8 cellular contexts compared by ENCODE assay signal in the genomic region with DNA sequence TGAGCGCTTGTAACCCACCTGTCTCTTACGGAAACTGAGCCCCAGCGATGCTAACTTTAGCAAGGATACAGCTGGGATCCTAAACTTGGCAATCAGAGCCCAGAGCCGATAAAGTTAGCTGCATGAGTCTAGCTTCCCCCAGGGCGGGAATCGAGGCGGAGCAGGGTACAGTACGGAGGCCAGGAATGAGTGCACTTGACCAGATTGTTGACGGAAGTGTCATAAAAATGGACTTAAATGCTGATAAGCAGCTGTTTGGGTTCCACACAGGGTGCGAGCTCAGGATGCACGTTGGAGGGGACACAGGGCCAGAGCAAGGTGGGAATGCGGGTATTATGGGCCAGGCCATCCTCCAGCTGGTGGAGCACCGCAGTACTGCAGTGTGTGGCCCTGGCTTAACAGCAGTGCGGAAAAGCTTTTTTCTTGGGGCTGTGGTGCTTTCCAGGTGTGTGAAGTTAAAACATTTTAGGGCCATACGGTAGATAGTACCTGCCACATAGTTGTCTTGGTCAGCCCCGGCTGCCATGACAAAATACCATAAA. TPM values are rescaled to one million over a fixed set of nuclear protein-coding genes. Genes with fewer than 3 reads are reported as not detected.
DNase-seq lines count a peak whose midpoint lies in the region; ATAC-seq, FAIRE-seq and TF ChIP-seq lines count a peak whose summit lies in the region.
"Not testable (repeated sequence)": the region's sequence is repeated elsewhere in the genome, so short reads cannot be mapped to it uniquely, and the experiment has no call there.

No MANE protein-coding gene starts in this region.

- intact Hi-C loops in activated CD8-positive, alpha-beta T cell treated with anti-CD3 and anti-CD28 coated beads for 36 hours (cut with micrococcal nuclease) = not testable (repeated sequence)
- intact Hi-C loops in endothelial cell of umbilical vein (cut with micrococcal nuclease) = loop anchor here (10.0 kb wide), 1 partner anchor 150 kb away; the partner anchor contains the start of gene TSPAN11

- H3K9me3 Mint-ChIP-seq in activated CD8-positive, alpha-beta T cell treated with anti-CD3 and anti-CD28 coated beads for 36 hours; memory B cell: not testable (repeated sequence)

- not testable (repeated sequence) for FAIRE-seq in endothelial cell of umbilical vein (lab: Jason Lieb, UNC)

- H3K27me3 Mint-ChIP-seq in activated CD8-positive, alpha-beta T cell treated with anti-CD3 and anti-CD28 coated beads for 36 hours; memory B cell: not testable (repeated sequence)

- H3K4me3 Mint-ChIP-seq in activated CD8-positive, alpha-beta T cell treated with anti-CD3 and anti-CD28 coated beads for 36 hours = peak overlapping the region; percentile 90
- peak overlapping the region; percentile 98 for H3K4me3 Mint-ChIP-seq in memory B cell

- CTCF ChIA-PET in activated CD8-positive, alpha-beta T cell treated with anti-CD3 and anti-CD28 coated beads for 36 hours (lab: Charles Lee) = not testable (repeated sequence)
- CTCF ChIA-PET in endothelial cell of umbilical vein (lab: Charles Lee) = interaction anchor here (1.3 kb wide), 1 partner anchor 228 kb away, joined by 5 read pairs; no protein-coding TSS in a partner anchor

- TSS peak; percentile 31 for BruUV-seq in endothelial cell of umbilical vein (replicated peaks; lab: Mats Ljungman, UMichigan)

- H3K4me2 ChIP-seq in endothelial cell of umbilical vein (ENCODE audit: insufficient read depth, low read length) = peak overlapping the region; percentile 92

- peak; percentile 89 for DNase-seq in DMS53 (lab: John Stamatoyannopoulos, UW)
- DNase-seq in NCI-H82 treated with DMSO at 0.1 percent for 48 hours (lab: John Stamatoyannopoulos, UW; ENCODE audit: unreplicated experiment) = peak; percentile 2
- peak; percentile 42 for DNase-seq in activated CD8-positive, alpha-beta T cell treated with anti-CD3 and anti-CD28 coated beads for 36 hours
- DNase-seq in endothelial cell of umbilical vein (ENCODE audit: low read depth, low spot score) = not testable (repeated sequence)
- peak in 1 of 2 donors; percentile 14 for DNase-seq in memory B cell (ENCODE audit: low spot score in 2 of 2)
- peak; percentile 15 for DNase-seq in stimulated activated CD8-positive, alpha-beta memory T cell treated with anti-CD3 and anti-CD28 coated beads, Interleukin-4, amount 100 ng/mL, for 24 hours (ENCODE audit: low read depth)

- dilution Hi-C loops in endothelial cell of umbilical vein (cut with MboI; ENCODE audit: extremely low pct_ligation_motif_present, low sequenced_read_pairs) = not testable (repeated sequence)

- H3K79me2 ChIP-seq in endothelial cell of umbilical vein (ENCODE audit: control insufficient read depth, insufficient read depth, low read length) = peaks cover 13% of the 10 kb centered on the region

- H3K36me3 Mint-ChIP-seq in activated CD8-positive, alpha-beta T cell treated with anti-CD3 and anti-CD28 coated beads for 36 hours (ENCODE audit: low read depth) = peaks cover 29% of the 10 kb centered on the region
- H3K36me3 Mint-ChIP-seq in memory B cell = not testable (repeated sequence)

- TF ChIP-seq CTCF in activated CD8-positive, alpha-beta T cell treated with anti-CD3 and anti-CD28 coated beads for 36 hours (IDR thresholded peaks at IDR 0.05) = peak; percentile 41
- TF ChIP-seq CTCF in endothelial cell of umbilical vein (IDR thresholded peaks at IDR 0.05; ENCODE audit: extremely low read depth in 1 of 2, insufficient read depth in 1 of 2, low read depth in 1 of 2, low read length in 2 of 2) = peak in 1 of 2 donors; percentile 34

- H2AFZ ChIP-seq in endothelial cell of umbilical vein (ENCODE audit: low read depth, low read length) = peak overlapping the region; percentile 88

- H3K27ac Mint-ChIP-seq in activated CD8-positive, alpha-beta T cell treated with anti-CD3 and anti-CD28 coated beads for 36 hours = peak overlapping the region; percentile 98
- peak overlapping the region; percentile 94 for H3K27ac Mint-ChIP-seq in memory B cell

- H3K27me3 ChIP-seq in endothelial cell of umbilical vein (ENCODE audit: control insufficient read depth in 2 of 2, insufficient read depth in 2 of 2, low read length in 2 of 2) = not testable (repeated sequence)

- H3K27ac ChIP-seq in endothelial cell of umbilical vein (ENCODE audit: insufficient read depth, low read depth, low read length) = peak overlapping the region; percentile 68

- H3K4me3 ChIP-seq in endothelial cell of umbilical vein (replicated peaks in 1 of 3; ENCODE audit: insufficient read depth in 1 of 3, low read depth in 1 of 3, low read length in 3 of 3) = peak overlapping the region; percentile 32 to 61 (median 59)

- H3K4me1 Mint-ChIP-seq in activated CD8-positive, alpha-beta T cell treated with anti-CD3 and anti-CD28 coated beads for 36 hours (ENCODE audit: low read depth) = peaks cover 22% of the 10 kb centered on the region
- H3K4me1 Mint-ChIP-seq in memory B cell = peaks cover 18% of the 10 kb centered on the region

- ATAC-seq in GM21423 (IDR thresholded peaks at IDR 0.05; ENCODE audit: unreplicated experiment) (peak; percentile 29), HG03175 (IDR thresholded peaks at IDR 0.05; ENCODE audit: unreplicated experiment) (peak; percentile 49), memory B cell (ENCODE audit: low read depth) (peak; percentile 48)
- peak; percentile 42 for ATAC-seq in activated CD8-positive, alpha-beta T cell treated with anti-CD3 and anti-CD28 coated beads for 36 hours

- not testable (repeated sequence) for H3K36me3 ChIP-seq in endothelial cell of umbilical vein (ENCODE audit: control insufficient read depth in 2 of 2, extremely low read depth in 1 of 2, insufficient read depth in 2 of 2, low read length in 2 of 2)

- POLR2A ChIA-PET in activated CD8-positive, alpha-beta T cell treated with anti-CD3 and anti-CD28 coated beads for 36 hours (lab: Charles Lee); endothelial cell of umbilical vein (lab: Charles Lee): not testable (repeated sequence)

- H3K9me1 ChIP-seq in endothelial cell of umbilical vein (replicated peaks; ENCODE audit: control insufficient read depth, extremely low read depth, insufficient read depth, low read length) = not testable (repeated sequence)

- not testable (repeated sequence) for TF ChIP-seq POLR2A in endothelial cell of umbilical vein (IDR thresholded peaks at IDR 0.05; ENCODE audit: low read depth, low read length)

- not testable (repeated sequence) for H3K4me1 ChIP-seq in endothelial cell of umbilical vein (ENCODE audit: control insufficient read depth, extremely low read depth, insufficient read depth, low read length)

- H4K20me1 ChIP-seq in endothelial cell of umbilical vein (replicated peaks; ENCODE audit: control insufficient read depth, extremely low read depth, insufficient read depth, low read length) = not testable (repeated sequence)

- peak overlapping the region; percentile 55 for H3K9ac ChIP-seq in endothelial cell of umbilical vein (replicated peaks; ENCODE audit: extremely low read depth, insufficient read depth, low read length)

- H3K9me3 ChIP-seq in endothelial cell of umbilical vein (replicated peaks; ENCODE audit: control insufficient read depth, insufficient read depth, low read length) = not testable (repeated sequence)

RNA-seq across cellular contexts. Expression of gene DDX11, which starts 0.7 kb away (rescaled TPM):
- total RNA-seq in activated CD8-positive, alpha-beta T cell treated with anti-CD3 and anti-CD28 coated beads for 36 hours = 100 to 1,000 TPM; 143 to 147 TPM
- total RNA-seq in endothelial cell of umbilical vein = 71.4 and 78.3 TPM in 2 replicates
- 19.4 and 20.8 TPM in 2 replicates for polyA plus RNA-seq in endothelial cell of umbilical vein
- polyA plus RNA-seq in endothelial cell of umbilical vein (2011; cell fraction: cytosol; rRNA removed) = 12.3 and 14.9 TPM in 2 replicates
- polyA plus RNA-seq in endothelial cell of umbilical vein (2011; cell fraction: nucleus; rRNA removed) = 201 and 241 TPM in 2 replicates
- 13.7 and 19.9 TPM in 2 replicates for polyA plus RNA-seq in endothelial cell of umbilical vein (2012)
- 31.8 and 48.0 TPM in 2 replicates for polyA minus RNA-seq in endothelial cell of umbilical vein
- 30.7 TPM for polyA minus RNA-seq in endothelial cell of umbilical vein (2011; cell fraction: cytosol; rRNA and poly(A)+ RNA removed)
- 46.6 and 65.3 TPM in 2 replicates for polyA minus RNA-seq in endothelial cell of umbilical vein (2011; cell fraction: nucleus; rRNA and poly(A)+ RNA removed)
